ENCODE assay signal across 9 cellular contexts in genomic region chr5:176899296-176899891, GRCh38. TPM values are rescaled to one million over a fixed set of nuclear protein-coding genes. Genes with fewer than 3 reads are reported as not detected.
DNase-seq lines count a peak whose midpoint lies in the region; ATAC-seq and TF ChIP-seq lines count a peak whose summit lies in the region.
"Had no signal": no experiment of that assay in that cellular context is flagged by ENCODE, and none has a peak within 500 bp of the region (broad histone marks: within the 10 kb centered on the region; RNA-seq: fewer than 3 reads in every experiment).

HK3 (minus strand) TSS chr5:176899346; CDS start chr5:176896159, 3,187 bp downstream.

- TF ChIP-seq CTCF in glutamatergic neuron (IDR thresholded peaks at IDR 0.05; ENCODE audit: partially characterized antibody, unreplicated experiment): no peak

- no peaks in the 10 kb centered on the region for H3K27me3 Mint-ChIP-seq in T-helper 1 cell treated with Interleukin-12 subunit alpha and Interleukin-12 subunit beta and Interleukin-4 antibody, amounts not matched to agents 30 μg/mL and 1 μg/mL, for 36 hours (ENCODE audit: low read depth)
- H3K27me3 Mint-ChIP-seq in glutamatergic neuron (ENCODE audit: unreplicated experiment): peaks cover 10% of the 10 kb centered on the region

- H3K4me1 Mint-ChIP-seq in T-helper 1 cell treated with Interleukin-12 subunit alpha and Interleukin-12 subunit beta and Interleukin-4 antibody, amounts not matched to agents 30 μg/mL and 1 μg/mL, for 36 hours (ENCODE audit: low read depth): peaks cover 36% of the 10 kb centered on the region
- H3K4me1 Mint-ChIP-seq in glutamatergic neuron (ENCODE audit: low read depth, unreplicated experiment): peaks cover 12% of the 10 kb centered on the region

- peaks cover 27% of the 10 kb centered on the region for H3K36me3 Mint-ChIP-seq in T-helper 1 cell treated with Interleukin-12 subunit alpha and Interleukin-12 subunit beta and Interleukin-4 antibody, amounts not matched to agents 30 μg/mL and 1 μg/mL, for 36 hours (ENCODE audit: low read depth)
- peaks cover 4% of the 10 kb centered on the region for H3K36me3 Mint-ChIP-seq in glutamatergic neuron (ENCODE audit: unreplicated experiment)

- peak within 1 kb of the TSS; percentile 30 for H3K4me3 Mint-ChIP-seq in T-helper 1 cell treated with Interleukin-12 subunit alpha and Interleukin-12 subunit beta and Interleukin-4 antibody, amounts not matched to agents 30 μg/mL and 1 μg/mL, for 36 hours
- H3K4me3 Mint-ChIP-seq in glutamatergic neuron (ENCODE audit: unreplicated experiment): no peak within 1 kb of the TSS

- H3K27ac Mint-ChIP-seq in T-helper 1 cell treated with Interleukin-12 subunit alpha and Interleukin-12 subunit beta and Interleukin-4 antibody, amounts not matched to agents 30 μg/mL and 1 μg/mL, for 36 hours: peak within 1 kb of the TSS; percentile 44
- H3K27ac Mint-ChIP-seq in glutamatergic neuron (ENCODE audit: unreplicated experiment): no peak within 1 kb of the TSS

- DNase-seq in T-helper 1 cell (no peak), SKM-1 treated with dmso at 0.1 percent for 144 hours (lab: John Stamatoyannopoulos, UW; ENCODE audit: unreplicated experiment) (peak; percentile 87), left cardiac atrium (no peak), NCI-H524 treated with DMSO at 0.1 percent for 48 hours (lab: John Stamatoyannopoulos, UW) (no peak), glutamatergic neuron (no peak)
- DNase-seq in stimulated activated CD8-positive, alpha-beta memory T cell treated with anti-CD3 and anti-CD28 coated beads, Interleukin-4, amount 100 ng/mL, for 48 hours: peak; percentile 21
- DNase-seq: NCI-H1694 treated with DMSO at 0.1 percent for 48 hours had no signal

- no peaks in the 10 kb centered on the region for H3K9me3 Mint-ChIP-seq in T-helper 1 cell treated with Interleukin-12 subunit alpha and Interleukin-12 subunit beta and Interleukin-4 antibody, amounts not matched to agents 30 μg/mL and 1 μg/mL, for 36 hours
- H3K9me3 Mint-ChIP-seq in glutamatergic neuron (ENCODE audit: unreplicated experiment): peaks cover 11% of the 10 kb centered on the region

- peak; percentile 34 to 63 for ATAC-seq in left cardiac atrium
- no peak for ATAC-seq in HG03175 (IDR thresholded peaks at IDR 0.05; ENCODE audit: unreplicated experiment)

- intact Hi-C loops in left cardiac atrium (cut with DNase I): no loop called here

RNA-seq across cellular contexts. Expression of gene HK3, which starts in this region (rescaled TPM):
- total RNA-seq in left cardiac atrium (10 to 100 TPM in 1 of 2 donors, 1 to 10 TPM in 1; 9.2 to 16.8 TPM), glutamatergic neuron (ENCODE audit: unreplicated experiment) (not detected)

Comparison
In these comparisons a context has a peak if more than half of its experiments do, and no peak if none do; other contexts are left out.
1. RNA of gene HK3 (total RNA-seq): 9.2 to 16.8 TPM in left cardiac atrium; not detected in glutamatergic neuron (single experiment); every median in the first group is over 10 times any median in the second.
2. DNase-seq: peak in SKM-1 treated with dmso at 0.1 percent for 144 hours (single experiment) and stimulated activated CD8-positive, alpha-beta memory T cell treated with anti-CD3 and anti-CD28 coated beads, Interleukin-4, amount 100 ng/mL, for 48 hours (single experiment); none in T-helper 1 cell (0 of 5), left cardiac atrium (single experiment), NCI-H524 treated with DMSO at 0.1 percent for 48 hours (single experiment) and glutamatergic neuron (single experiment).